Comparison of ENCODE assay signal across 8 cellular contexts in genomic region chr1:45543599-45544417, GRCh38.
A peak's percentile ranks its signal among the peaks of the same experiment; 100 is the strongest.
DNase-seq lines count a peak whose midpoint lies in the region; ATAC-seq lines count a peak whose summit lies in the region.

No MANE protein-coding gene starts in this region.

- H3K27me3 Mint-ChIP-seq in T-helper 1 cell treated with Interleukin-12 subunit alpha and Interleukin-12 subunit beta and Interleukin-4 antibody, amounts not matched to agents 30 μg/mL and 1 μg/mL, for 36 hours (ENCODE audit: low read depth) = no peaks in the 10 kb centered on the region
- no peaks in the 10 kb centered on the region for H3K27me3 Mint-ChIP-seq in activated naive CD8-positive, alpha-beta T cell treated with anti-CD3 and anti-CD28 coated beads, Interleukin-2, amount 50 U/mL, for 24 hours
- no peaks in the 10 kb centered on the region for H3K27me3 Mint-ChIP-seq in memory B cell

- H3K9me3 Mint-ChIP-seq in T-helper 1 cell treated with Interleukin-12 subunit alpha and Interleukin-12 subunit beta and Interleukin-4 antibody, amounts not matched to agents 30 μg/mL and 1 μg/mL, for 36 hours = no peaks in the 10 kb centered on the region
- no peaks in the 10 kb centered on the region for H3K9me3 Mint-ChIP-seq in activated naive CD8-positive, alpha-beta T cell treated with anti-CD3 and anti-CD28 coated beads, Interleukin-2, amount 50 U/mL, for 24 hours
- H3K9me3 Mint-ChIP-seq in memory B cell = no peaks in the 10 kb centered on the region

- H3K4me1 Mint-ChIP-seq in T-helper 1 cell treated with Interleukin-12 subunit alpha and Interleukin-12 subunit beta and Interleukin-4 antibody, amounts not matched to agents 30 μg/mL and 1 μg/mL, for 36 hours (ENCODE audit: low read depth) = peaks cover 30% of the 10 kb centered on the region
- H3K4me1 Mint-ChIP-seq in activated naive CD8-positive, alpha-beta T cell treated with anti-CD3 and anti-CD28 coated beads, Interleukin-2, amount 50 U/mL, for 24 hours = peaks cover 43% of the 10 kb centered on the region
- peaks cover 30% of the 10 kb centered on the region for H3K4me1 Mint-ChIP-seq in memory B cell

- peaks cover 1% of the 10 kb centered on the region for H3K36me3 Mint-ChIP-seq in T-helper 1 cell treated with Interleukin-12 subunit alpha and Interleukin-12 subunit beta and Interleukin-4 antibody, amounts not matched to agents 30 μg/mL and 1 μg/mL, for 36 hours (ENCODE audit: low read depth)
- H3K36me3 Mint-ChIP-seq in activated naive CD8-positive, alpha-beta T cell treated with anti-CD3 and anti-CD28 coated beads, Interleukin-2, amount 50 U/mL, for 24 hours (ENCODE audit: low read depth) = no peaks in the 10 kb centered on the region
- no peaks in the 10 kb centered on the region for H3K36me3 Mint-ChIP-seq in memory B cell

- peak overlapping the region; percentile 68 for H3K4me3 Mint-ChIP-seq in T-helper 1 cell treated with Interleukin-12 subunit alpha and Interleukin-12 subunit beta and Interleukin-4 antibody, amounts not matched to agents 30 μg/mL and 1 μg/mL, for 36 hours
- peak overlapping the region; percentile 54 for H3K4me3 Mint-ChIP-seq in activated naive CD8-positive, alpha-beta T cell treated with anti-CD3 and anti-CD28 coated beads, Interleukin-2, amount 50 U/mL, for 24 hours
- H3K4me3 Mint-ChIP-seq in memory B cell = peak overlapping the region; percentile 71

- peak; percentile 81 for DNase-seq in activated naive CD8-positive, alpha-beta T cell treated with anti-CD3 and anti-CD28 coated beads, Interleukin-2, amount 50 U/mL, for 24 hours
- peak; percentile 56 to 80 for DNase-seq in memory B cell (ENCODE audit: low spot score in 2 of 2)
- peak; percentile 80 for DNase-seq in stimulated activated CD8-positive, alpha-beta memory T cell treated with anti-CD3 and anti-CD28 coated beads, Interleukin-4, amount 100 ng/mL, for 48 hours
- no peak for DNase-seq in SW480 (ENCODE audit: low spot score)
- no peak for DNase-seq in AG20443 (ENCODE audit: low spot score)

- ATAC-seq in HG02798 (IDR thresholded peaks at IDR 0.05; ENCODE audit: poor library complexity, unreplicated experiment) (peak; percentile 61), memory B cell (ENCODE audit: low read depth) (peak; percentile 97), HG02840 (IDR thresholded peaks at IDR 0.05; ENCODE audit: low FRiP score, unreplicated experiment) (no peak)
- peak; percentile 89 for ATAC-seq in activated naive CD8-positive, alpha-beta T cell treated with anti-CD3 and anti-CD28 coated beads, Interleukin-2, amount 50 U/mL, for 24 hours

- peak overlapping the region; percentile 88 for H3K27ac Mint-ChIP-seq in T-helper 1 cell treated with Interleukin-12 subunit alpha and Interleukin-12 subunit beta and Interleukin-4 antibody, amounts not matched to agents 30 μg/mL and 1 μg/mL, for 36 hours
- peak overlapping the region; percentile 76 for H3K27ac Mint-ChIP-seq in activated naive CD8-positive, alpha-beta T cell treated with anti-CD3 and anti-CD28 coated beads, Interleukin-2, amount 50 U/mL, for 24 hours
- peak overlapping the region; percentile 97 for H3K27ac Mint-ChIP-seq in memory B cell

Comparison
In these comparisons a context has a peak if more than half of its experiments do, and no peak if none do; other contexts are left out.
1. DNase-seq: peak in activated naive CD8-positive, alpha-beta T cell treated with anti-CD3 and anti-CD28 coated beads, Interleukin-2, amount 50 U/mL, for 24 hours (single experiment), memory B cell (2 of 2) and stimulated activated CD8-positive, alpha-beta memory T cell treated with anti-CD3 and anti-CD28 coated beads, Interleukin-4, amount 100 ng/mL, for 48 hours (single experiment); none in SW480 (single experiment) and AG20443 (single experiment).
2. Peak in every context shown above with its lines, with median percentiles within 50 percentile points of each other: H3K27ac Mint-ChIP-seq and H3K4me3 Mint-ChIP-seq.